ENCODE assay signal across 8 cellular contexts in the genomic region with DNA sequence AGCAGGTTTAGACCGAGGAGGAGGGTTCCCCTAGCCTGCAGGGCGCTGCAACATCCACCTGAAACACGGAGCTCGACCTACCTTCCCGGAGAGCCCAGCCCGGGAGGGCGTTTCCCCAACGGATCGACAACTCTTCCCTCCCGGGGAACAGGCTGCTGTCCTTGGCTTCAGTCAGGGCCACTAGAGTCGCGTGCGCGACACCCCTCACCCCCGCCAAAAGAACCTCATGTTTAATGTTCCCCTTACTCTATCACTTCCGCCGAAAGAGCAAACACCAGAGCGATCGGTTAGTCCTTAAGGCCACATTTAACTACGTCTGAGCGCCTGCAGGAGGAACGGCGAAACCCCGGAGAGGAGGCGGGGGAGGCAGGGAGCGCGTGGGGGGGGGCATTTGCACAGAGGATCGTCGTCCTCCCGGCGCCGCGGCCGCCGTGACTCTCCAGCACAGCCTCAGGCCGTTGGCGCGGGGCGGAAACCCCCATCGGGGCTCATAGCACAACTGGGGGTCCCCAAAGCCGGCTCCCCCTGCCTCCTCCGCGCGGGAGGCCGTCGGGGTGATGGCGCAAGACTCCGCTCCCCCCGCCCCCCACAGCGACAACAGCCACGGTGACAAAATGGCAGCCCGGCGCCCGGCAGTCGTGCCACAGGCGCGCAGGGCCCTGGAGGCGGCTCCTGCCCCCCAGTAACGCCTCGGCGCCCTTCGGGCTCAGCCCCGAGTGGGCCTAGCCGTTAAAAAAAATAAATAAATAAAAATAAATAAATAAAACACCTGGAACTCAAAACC. TPM values are rescaled to one million over a fixed set of nuclear protein-coding genes. Genes with fewer than 3 reads are reported as not detected.
DNase-seq lines count a peak whose midpoint lies in the region; ATAC-seq and TF ChIP-seq lines count a peak whose summit lies in the region.

No MANE protein-coding gene starts in this region.

- BruUV-seq in A673 (replicated peaks; lab: Mats Ljungman, UMichigan) = no TSS peak

- intact Hi-C loops in A673 (cut with micrococcal nuclease; ENCODE audit: unreplicated experiment) = loop anchor here (2.0 kb wide), 1 partner anchor 21 kb away; no protein-coding TSS in a partner anchor
- intact Hi-C loops in heart right ventricle (cut with DNase I) = loop anchor here in 5 of 10 donors (2.0 to 5.0 kb wide), 5 partner anchors 23 to 115 kb away; no protein-coding TSS in a partner anchor
- intact Hi-C loops in posterior vena cava (cut with DNase I) = no loop called here
- intact Hi-C loops in vagina (cut with DNase I) = loop anchor here (5.0 kb wide), 1 partner anchor 40 kb away; no protein-coding TSS in a partner anchor

- WGBS in heart right ventricle, 2 donors = 0% methylated on average over 62 to 64 of the region's 64 CpGs

- POLR2A ChIA-PET in A673 (lab: Charles Lee; ENCODE audit: low non-redundant PET) = interaction anchor here (0.7 kb wide), 1 partner anchor 714 kb away, joined by 3 read pairs; no protein-coding TSS in a partner anchor

- CTCF ChIA-PET in A673 (lab: Charles Lee) = no interaction called here

- H3K4me3 ChIP-seq in A673 (ENCODE audit: low read depth, low read length, poor library complexity, severe bottlenecking) (peak overlapping the region; percentile 74), heart right ventricle (peak overlapping the region; percentile 73 to 94 (median 90)), vagina (peak overlapping the region; percentile 66 to 99)

- ATAC-seq in GM18517 (IDR thresholded peaks at IDR 0.05; ENCODE audit: unreplicated experiment) = peak; percentile 25
- ATAC-seq in activated naive CD8-positive, alpha-beta T cell treated with anti-CD3 and anti-CD28 coated beads, Interleukin-2, amount 50 U/mL, for 24 hours = peak; percentile 25
- peak; percentile 36 to 53 (median 44) for ATAC-seq in heart right ventricle

- peaks cover 26% of the 10 kb centered on the region for H3K36me3 Mint-ChIP-seq in activated naive CD8-positive, alpha-beta T cell treated with anti-CD3 and anti-CD28 coated beads, Interleukin-2, amount 50 U/mL, for 24 hours (ENCODE audit: low read depth)

- no peaks in the 10 kb centered on the region for H3K9me3 Mint-ChIP-seq in activated naive CD8-positive, alpha-beta T cell treated with anti-CD3 and anti-CD28 coated beads, Interleukin-2, amount 50 U/mL, for 24 hours

- H3K4me1 ChIP-seq in A673 (ENCODE audit: insufficient read depth, low read length, poor library complexity, severe bottlenecking) (peaks cover 35% of the 10 kb centered on the region), heart right ventricle (peaks cover 17 to 58% (median 55%) of the 10 kb centered on the region in 9 donors), vagina (peaks cover 53% of the 10 kb centered on the region)

- H3K27ac Mint-ChIP-seq in activated naive CD8-positive, alpha-beta T cell treated with anti-CD3 and anti-CD28 coated beads, Interleukin-2, amount 50 U/mL, for 24 hours = peak overlapping the region; percentile 97

- no peaks in the 10 kb centered on the region for H3K27me3 Mint-ChIP-seq in activated naive CD8-positive, alpha-beta T cell treated with anti-CD3 and anti-CD28 coated beads, Interleukin-2, amount 50 U/mL, for 24 hours

- TF ChIP-seq CTCF in A673 (conservative IDR thresholded peaks at IDR 0.05; ENCODE audit: low read depth, low read length) (no peak), heart right ventricle (IDR thresholded peaks at IDR 0.05) (no peak), vagina (IDR thresholded peaks at IDR 0.05) (no peak)

- peak in 1 of 2 donors; percentile 5 for TF ChIP-seq POLR2A in vagina (IDR thresholded peaks at IDR 0.05)

- peaks cover 3% of the 10 kb centered on the region for H3K36me3 ChIP-seq in A673 (ENCODE audit: insufficient read depth, low read length, poor library complexity, severe bottlenecking)
- no peaks in the 10 kb centered on the region for H3K36me3 ChIP-seq in heart right ventricle
- H3K36me3 ChIP-seq in vagina = no peaks in the 10 kb centered on the region

- peak; percentile 80 for DNase-seq in A673 (ENCODE audit: low spot score)
- peak; percentile 92 for DNase-seq in KBM-7
- peak; percentile 58 for DNase-seq in SW480 (ENCODE audit: low spot score)
- peak; percentile 74 for DNase-seq in activated naive CD8-positive, alpha-beta T cell treated with anti-CD3 and anti-CD28 coated beads, Interleukin-2, amount 50 U/mL, for 24 hours
- peak; percentile 66 to 70 for DNase-seq in heart right ventricle
- DNase-seq in posterior vena cava (ENCODE audit: low spot score) = peak; percentile 86
- DNase-seq in vagina (ENCODE audit: extremely low spot score in 2 of 2) = peak in 1 of 2 donors; percentile 89

- in situ Hi-C loops in KBM-7 (cut with MboI; ENCODE audit: low pct_unique_long_range_greater_than_20kb, low sequenced_read_pairs) = no loop called here

- H3K27me3 ChIP-seq in A673 (replicated peaks; ENCODE audit: insufficient read depth, low read depth, low read length, poor library complexity) (no peaks in the 10 kb centered on the region), heart right ventricle (no peaks in the 10 kb centered on the region), vagina (no peaks in the 10 kb centered on the region)

- no peaks in the 10 kb centered on the region for H3K9me3 ChIP-seq in A673 (ENCODE audit: low read depth, low read length, poor library complexity, severe bottlenecking)
- no peaks in the 10 kb centered on the region for H3K9me3 ChIP-seq in heart right ventricle
- H3K9me3 ChIP-seq in vagina = no peaks in the 10 kb centered on the region

- H3K4me3 Mint-ChIP-seq in activated naive CD8-positive, alpha-beta T cell treated with anti-CD3 and anti-CD28 coated beads, Interleukin-2, amount 50 U/mL, for 24 hours = peak overlapping the region; percentile 95

- H3K27ac ChIP-seq in A673 (ENCODE audit: low read depth, low read length, poor library complexity, severe bottlenecking) (peak overlapping the region; percentile 99), heart right ventricle (peak overlapping the region; percentile 99 to 100 (median 100)), vagina (peak overlapping the region; percentile 98)

- peaks cover 54% of the 10 kb centered on the region for H3K4me1 Mint-ChIP-seq in activated naive CD8-positive, alpha-beta T cell treated with anti-CD3 and anti-CD28 coated beads, Interleukin-2, amount 50 U/mL, for 24 hours

RNA-seq across cellular contexts. Expression of a gene that starts 3.2 kb away (rescaled TPM):
- total RNA-seq in A673 (2021) (331 and 370 TPM in 2 replicates), heart right ventricle (100 to 1,000 TPM; 122 to 201 (median 152) TPM), posterior vena cava (10 to 100 TPM; 82.4 to 94.8 TPM), vagina (55.2 TPM)
- 100 to 1,000 TPM in 1 of 2 donors, 10 to 100 TPM in 1; 87.3 to 141 TPM for polyA plus RNA-seq in heart right ventricle

Comparison
In these comparisons a context has a peak if more than half of its experiments do, and no peak if none do; other contexts are left out.
1. intact Hi-C loops: an anchor here in A673 (2.0 kb wide) and vagina (5.0 kb wide); none called in posterior vena cava.